8 cellular contexts compared by ENCODE assay signal in genomic region chr6:149746147-149746946, GRCh38. TPM values are rescaled to one million over a fixed set of nuclear protein-coding genes. Genes with fewer than 3 reads are reported as not detected.
DNase-seq lines count a peak whose midpoint lies in the region; ATAC-seq and TF ChIP-seq lines count a peak whose summit lies in the region.

TSS of gene NUP43 (minus strand) at chr6:149746529. CDS start at chr6:149746495, 34 bp downstream.

- peaks cover 4% of the 10 kb centered on the region; the same call in 1 of the 2 replicates for H3F3A ChIP-seq in Loucy (ENCODE audit: low read depth)

- H4K20me1 ChIP-seq in Loucy (ENCODE audit: insufficient read depth, low read length, poor library complexity, severe bottlenecking), result peaks cover 27% of the 10 kb centered on the region

- no peaks in the 10 kb centered on the region for H3K9me2 ChIP-seq in Loucy (replicated peaks; ENCODE audit: low read depth, low read length)

- peak within 1 kb of the TSS; percentile 83 for H3K18ac ChIP-seq in neuronal stem cell (ENCODE audit: low read length)

- ATAC-seq in foreskin keratinocyte, result peak; percentile 74

- H3K4me1 ChIP-seq in ES-I3 (ENCODE audit: insufficient read depth, low read length) (no peaks in the 10 kb centered on the region), Loucy (ENCODE audit: insufficient read depth, low read length, poor library complexity, severe bottlenecking) (peaks cover 15% of the 10 kb centered on the region), foreskin keratinocyte (peaks cover 3% of the 10 kb centered on the region), neuronal stem cell (ENCODE audit: control insufficient read depth in 2 of 2, insufficient read depth in 1 of 2, low read depth in 1 of 2, low read length in 2 of 2) (peaks cover 0 to 6% of the 10 kb centered on the region in 2 donors)

- TF ChIP-seq CTCF in Loucy (conservative IDR thresholded peaks at IDR 0.05; ENCODE audit: low read length), result peak; percentile 52
- TF ChIP-seq CTCF in foreskin keratinocyte (conservative IDR thresholded peaks at IDR 0.05), result peak; percentile 60
- no peak for TF ChIP-seq CTCF in subcutaneous adipose tissue (IDR thresholded peaks at IDR 0.05; ENCODE audit: low read depth)

- peak within 1 kb of the TSS; percentile 45 for H3K27ac ChIP-seq in foreskin keratinocyte
- H3K27ac ChIP-seq in neuronal stem cell (replicated peaks; ENCODE audit: low read length), result peak within 1 kb of the TSS; percentile 75

- H3K79me2 ChIP-seq in Loucy (ENCODE audit: insufficient read depth, low read length), result peaks cover 59% of the 10 kb centered on the region

- no peak within 1 kb of the TSS for H2BK5ac ChIP-seq in neuronal stem cell (ENCODE audit: low read length)

- H3K9ac ChIP-seq in ES-I3 (ENCODE audit: low read depth, low read length) (peak within 1 kb of the TSS; percentile 68), Loucy (ENCODE audit: low read depth, low read length, poor library complexity, severe bottlenecking) (peak within 1 kb of the TSS; percentile 93), neuronal stem cell (ENCODE audit: low read depth, low read length, poor library complexity) (peak within 1 kb of the TSS; percentile 85)

- H2BK12ac ChIP-seq in neuronal stem cell (ENCODE audit: low read length), result no peak within 1 kb of the TSS

- H4K91ac ChIP-seq in neuronal stem cell (ENCODE audit: low read depth, low read length, poor library complexity), result no peak within 1 kb of the TSS

- no peak within 1 kb of the TSS for H4K8ac ChIP-seq in neuronal stem cell (ENCODE audit: low read depth, low read length)

- peak within 1 kb of the TSS; percentile 91 for H3K4me2 ChIP-seq in Loucy (ENCODE audit: low read depth, low read length, poor library complexity, severe bottlenecking)
- H3K4me2 ChIP-seq in neuronal stem cell (ENCODE audit: insufficient read depth, low read length, poor library complexity, severe bottlenecking), result peak within 1 kb of the TSS; percentile 60

- peak within 1 kb of the TSS; percentile 64 for H2AFZ ChIP-seq in Loucy (ENCODE audit: low read length)
- peak within 1 kb of the TSS; percentile 90 for H2AFZ ChIP-seq in neuronal stem cell (ENCODE audit: low read length)

- H2BK15ac ChIP-seq in neuronal stem cell (ENCODE audit: low read length), result no peak within 1 kb of the TSS

- no peak within 1 kb of the TSS for H3K14ac ChIP-seq in neuronal stem cell (ENCODE audit: low read length)

- H3K4ac ChIP-seq in neuronal stem cell (ENCODE audit: low read length), result no peak within 1 kb of the TSS

- no peaks in the 10 kb centered on the region for H3K9me3 ChIP-seq in ES-I3 (ENCODE audit: control insufficient read depth, insufficient read depth, low read length)
- H3K9me3 ChIP-seq in Loucy (ENCODE audit: insufficient read depth, low read depth, low read length), result no peaks in the 10 kb centered on the region
- H3K9me3 ChIP-seq in neuronal stem cell (replicated peaks in 1 of 2; ENCODE audit: control insufficient read depth in 2 of 2, insufficient read depth in 1 of 2, low read depth in 1 of 2, low read length in 2 of 2), result no peaks in the 10 kb centered on the region

- WGBS in neuronal stem cell (ENCODE audit: extremely low coverage in 2 of 2, insufficient read length in 2 of 2, insufficient replicate concordance in 1 of 2), 2 donors, result no CpG with 5 or more reads among the region's 41 CpGs

- peaks cover 8% of the 10 kb centered on the region for H3K79me1 ChIP-seq in neuronal stem cell (ENCODE audit: low read depth, low read length)

- H3K36me3 ChIP-seq in ES-I3 (ENCODE audit: insufficient read depth, low read length) (peaks cover 6% of the 10 kb centered on the region), Loucy (ENCODE audit: insufficient read depth, low read length) (peaks cover 12% of the 10 kb centered on the region), neuronal stem cell (replicated peaks in 1 of 2; ENCODE audit: control insufficient read depth in 2 of 2, insufficient read depth in 2 of 2, low read length in 2 of 2) (peaks cover 11 to 28% of the 10 kb centered on the region in 2 donors)

- H3K27me3 ChIP-seq in Loucy (ENCODE audit: insufficient read depth, low read length, poor library complexity, severe bottlenecking), result no peaks in the 10 kb centered on the region
- no peaks in the 10 kb centered on the region for H3K27me3 ChIP-seq in foreskin keratinocyte
- H3K27me3 ChIP-seq in neuronal stem cell (ENCODE audit: control insufficient read depth in 3 of 3, insufficient read depth in 3 of 3, low read depth in 1 of 3, low read length in 3 of 3), result no peaks in the 10 kb centered on the region

- no peak within 1 kb of the TSS for H2AK5ac ChIP-seq in neuronal stem cell (ENCODE audit: low read depth, low read length)

- peak within 1 kb of the TSS; percentile 95 for H3K4me3 ChIP-seq in Loucy (ENCODE audit: low read length, poor library complexity, severe bottlenecking)
- H3K4me3 ChIP-seq in neuronal stem cell (ENCODE audit: low read length in 2 of 2), result peak within 1 kb of the TSS; percentile 65 to 96

- DNase-seq in H4 (ENCODE audit: low spot score), result peak; percentile 83
- peak; percentile 87 for DNase-seq in SHP77 treated with DMSO at 0.1 percent for 48 hours (lab: John Stamatoyannopoulos, UW)
- peak; percentile 40 for DNase-seq in activated gamma-delta T cell (lab: John Stamatoyannopoulos, UW)
- peak; percentile 77 to 91 for DNase-seq in foreskin keratinocyte
- peak; percentile 87 for DNase-seq in neuronal stem cell (ENCODE audit: low spot score)

- peak within 1 kb of the TSS; percentile 19 for H3K23ac ChIP-seq in neuronal stem cell (ENCODE audit: low read depth, low read length, poor library complexity)

- no peak within 1 kb of the TSS for H2BK120ac ChIP-seq in neuronal stem cell (ENCODE audit: low read depth, low read length)

RNA-seq across cellular contexts. Expression of gene NUP43, which starts in this region (rescaled TPM):
- 31.8 and 35.6 TPM in 2 replicates for total RNA-seq in H4 (2014; rRNA removed; shearing (Covaris generic))
- total RNA-seq in foreskin keratinocyte (36.3 and 37.6 TPM in 2 replicates), subcutaneous adipose tissue (10 to 100 TPM; 13.4 to 37.7 (median 27.9) TPM)
- 10.1 and 11.5 TPM in 2 replicates for polyA plus RNA-seq in foreskin keratinocyte
- 24.3 TPM for polyA plus RNA-seq in neuronal stem cell (2013, experiment 1 of 2)
- 26.3 TPM for polyA plus RNA-seq in neuronal stem cell (2013, experiment 2 of 2)

Comparison
In these comparisons a context has a peak if more than half of its experiments do, and no peak if none do; other contexts are left out.
1. Peak in every context shown above with its lines: DNase-seq, ATAC-seq, H3K4me3 ChIP-seq and H3K27ac ChIP-seq.